ENCODE assay signal across 32 cellular contexts in genomic region chr2:106080955-106081354, GRCh38.
"Had no signal": no experiment of that assay in that cellular context is flagged by ENCODE, and none has a peak within 500 bp of the region (broad histone marks: within the 10 kb centered on the region; RNA-seq: fewer than 3 reads in every experiment).

No MANE protein-coding gene starts in this region.

- H3K9me3 Mint-ChIP-seq: activated B cell treated with CpG ODN at 0.5 μM for 24 hours; activated CD4-positive, alpha-beta memory T cell treated with anti-CD3 and anti-CD28 coated beads for 36 hours; activated naive CD4-positive, alpha-beta T cell treated with anti-CD3 and anti-CD28 coated beads for 36 hours; activated naive CD8-positive, alpha-beta T cell treated with anti-CD3 and anti-CD28 coated beads, Interleukin-2, amount 50 U/mL, for 24 hours; activated T-helper 17 cell treated with anti-CD3 and anti-CD28 coated beads, Interleukin-2, amount 50 U/mL, for 72 hours had no signal

- H3K27me3 Mint-ChIP-seq: activated B cell treated with CpG ODN at 0.5 μM for 24 hours; activated CD4-positive, alpha-beta memory T cell treated with anti-CD3 and anti-CD28 coated beads for 36 hours; activated naive CD8-positive, alpha-beta T cell; activated naive CD8-positive, alpha-beta T cell treated with anti-CD3 and anti-CD28 coated beads, Interleukin-2, amount 50 U/mL, for 24 hours; activated T-helper 17 cell treated with anti-CD3 and anti-CD28 coated beads, Interleukin-2, amount 50 U/mL, for 72 hours; brain had no signal

- H3K27ac Mint-ChIP-seq: activated B cell treated with CpG ODN at 0.5 μM for 24 hours; activated CD4-positive, alpha-beta memory T cell treated with anti-CD3 and anti-CD28 coated beads for 36 hours; activated naive CD4-positive, alpha-beta T cell treated with anti-CD3 and anti-CD28 coated beads for 36 hours; activated naive CD8-positive, alpha-beta T cell treated with anti-CD3 and anti-CD28 coated beads, Interleukin-2, amount 50 U/mL, for 24 hours; activated T-helper 17 cell treated with anti-CD3 and anti-CD28 coated beads, Interleukin-2, amount 50 U/mL, for 72 hours; brain had no signal

- H3K4me3 Mint-ChIP-seq: activated B cell treated with CpG ODN at 0.5 μM for 24 hours; activated CD4-positive, alpha-beta memory T cell treated with anti-CD3 and anti-CD28 coated beads for 36 hours; activated naive CD4-positive, alpha-beta T cell treated with anti-CD3 and anti-CD28 coated beads for 36 hours; activated naive CD8-positive, alpha-beta T cell; activated naive CD8-positive, alpha-beta T cell treated with anti-CD3 and anti-CD28 coated beads, Interleukin-2, amount 50 U/mL, for 24 hours; activated T-helper 17 cell treated with anti-CD3 and anti-CD28 coated beads, Interleukin-2, amount 50 U/mL, for 72 hours; brain had no signal

- H3K36me3 Mint-ChIP-seq: activated CD4-positive, alpha-beta memory T cell treated with anti-CD3 and anti-CD28 coated beads for 36 hours; activated naive CD8-positive, alpha-beta T cell; brain had no signal

- ATAC-seq: activated naive CD8-positive, alpha-beta T cell treated with anti-CD3 and anti-CD28 coated beads, Interleukin-2, amount 50 U/mL, for 24 hours; activated T-helper 17 cell treated with anti-CD3 and anti-CD28 coated beads, Interleukin-2, amount 50 U/mL, for 72 hours; PC-3; SK-N-SH treated with all-trans-retinoic acid at 6 μM for 48 hours had no signal

- DNase-seq: activated B cell treated with CpG ODN at 0.5 μM for 24 hours; activated CD4-positive, alpha-beta memory T cell treated with anti-CD3 and anti-CD28 coated beads for 36 hours; activated CD4-positive, alpha-beta T cell treated with anti-CD3 and anti-CD28 coated beads for 4 hours; activated CD4-positive, alpha-beta T cell treated with anti-CD3 and anti-CD28 coated beads, Interleukin-2, amount 50 U/mL, for 1 hour; activated CD4-positive, CD25-positive, alpha-beta regulatory T cell treated with anti-CD3 and anti-CD28 coated beads, Interleukin-2, amount 50 U/mL, for 72 hours; activated CD8-positive, alpha-beta memory T cell treated with anti-CD3 and anti-CD28 coated beads, Interleukin-2, amount 50 U/mL, for 4 hours; activated effector memory CD4-positive, alpha-beta T cell treated with anti-CD3 and anti-CD28 coated beads, Interleukin-2, amount 50 U/mL, for 16 hours; activated naive CD4-positive, alpha-beta T cell treated with anti-CD3 and anti-CD28 coated beads for 36 hours; activated naive CD8-positive, alpha-beta T cell treated with anti-CD3 and anti-CD28 coated beads, Interleukin-2, amount 50 U/mL, for 24 hours; activated T-cell treated with anti-CD3 and anti-CD28 coated beads for 4 hours; activated T-cell treated with anti-CD3 and anti-CD28 coated beads, Interleukin-2, amount 50 U/mL, for 48 hours; anterior cingulate cortex; caudate nucleus; cerebellar nuclear complex; cortex of kidney; NCI-H1105; NCI-H1417 treated with DMSO at 0.1 percent for 48 hours; NCI-H2029; NCI-H345; NCI-H526 treated with DMSO at 0.1 percent for 48 hours; NK-92 treated with Interleukin-12 subunit alpha and Interleukin-12 subunit beta, amount 100 ng/mL, for 24 hours; PC-3; Peyer's patch; RPMI8226; SHP77 treated with DMSO at 0.1 percent for 48 hours; T-helper 1 cell; T-helper 2 cell; T-helper 9 cell had no signal
